Comparison of ENCODE assay signal across 16 cellular contexts in the genomic region with DNA sequence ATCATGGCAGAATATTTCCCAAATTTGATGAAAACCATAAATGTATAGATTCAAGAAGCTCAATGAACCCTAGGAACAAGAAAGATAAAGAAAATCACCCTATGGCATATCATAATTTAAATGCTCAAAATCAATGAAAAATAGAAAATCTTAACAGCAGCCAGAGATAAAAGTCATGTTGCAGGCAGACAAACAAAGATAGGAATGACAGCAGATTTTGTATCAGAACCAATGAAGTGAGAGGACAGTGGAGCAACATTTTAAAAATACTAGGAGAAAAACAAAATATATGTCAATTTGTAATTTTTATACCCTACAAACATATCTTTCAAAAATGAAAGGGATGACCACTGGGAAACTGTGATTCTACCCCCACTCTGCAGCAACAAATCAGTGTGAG.
DNase-seq lines count a peak whose midpoint lies in the region; ATAC-seq, FAIRE-seq and TF ChIP-seq lines count a peak whose summit lies in the region.
"Had no signal": no experiment of that assay in that cellular context is flagged by ENCODE, and none has a peak within 500 bp of the region (broad histone marks: within the 10 kb centered on the region; RNA-seq: fewer than 3 reads in every experiment).

No MANE protein-coding gene starts in this region.

- DNase-seq in HepG2 (ENCODE audit: low spot score) (no peak), right lobe of liver (no peak), SW480 (ENCODE audit: low spot score) (peak; percentile 10), GM12878 (ENCODE audit: low read depth, low spot score) (no peak), transverse colon (no peak)
- DNase-seq: 8988T; CD4-positive, alpha-beta memory T cell; DMS153; DMS79 treated with DMSO at 0.1 percent for 48 hours; GF-D8 had no signal

- FAIRE-seq in HepG2 (lab: Jason Lieb, UNC) (no peak), GM12878 (lab: Jason Lieb, UNC) (no peak)

- TF ChIP-seq POLR2A in HepG2 (IDR thresholded peaks at IDR 0.05; ENCODE audit: insufficient read depth in 1 of 2, low read depth in 2 of 2, low read length in 2 of 2): no peak
- TF ChIP-seq POLR2A in right lobe of liver (IDR thresholded peaks at IDR 0.05): no peak
- TF ChIP-seq POLR2A in GM12878 (IDR thresholded peaks at IDR 0.05; ENCODE audit: low read depth, low read length): no peak
- no peak for TF ChIP-seq POLR2A in gastroesophageal sphincter (IDR thresholded peaks at IDR 0.05)
- TF ChIP-seq POLR2A in transverse colon (IDR thresholded peaks at IDR 0.05): no peak

- no peaks in the 10 kb centered on the region; the same call in 1 of the 2 replicates for H3K4me1 ChIP-seq in HepG2 (ENCODE audit: insufficient read depth, low read length)
- no peaks in the 10 kb centered on the region for H3K4me1 ChIP-seq in right lobe of liver
- peaks cover 6% of the 10 kb centered on the region; the same call in 1 of the 2 replicates for H3K4me1 ChIP-seq in GM12878 (ENCODE audit: control insufficient read depth, insufficient read depth, low read length)
- H3K4me1 ChIP-seq in gastroesophageal sphincter: no peaks in the 10 kb centered on the region
- no peaks in the 10 kb centered on the region for H3K4me1 ChIP-seq in transverse colon
- H3K4me1 ChIP-seq: BLaER1, HAP-1 had no signal

- in situ Hi-C loops in HepG2 (cut with HindIII; ENCODE audit: extremely low pct_ligation_motif_present, low pct_unique_long_range_greater_than_20kb) (no loop called here), GM12878 (cut with MboI) (no loop called here), transverse colon (cut with MboI; ENCODE audit: low pct_ligation_motif_present in 1 of 4, low pct_unique_long_range_greater_than_20kb in 1 of 4, low sequenced_read_pairs in 3 of 4) (no loop called here)

- H3K9me3 ChIP-seq in HepG2 (ENCODE audit: low read length) (peaks cover 22% of the 10 kb centered on the region), right lobe of liver (peaks cover 2 to 10% (median 8%) of the 10 kb centered on the region in 4 donors), GM12878 (replicated peaks; ENCODE audit: control insufficient read depth, insufficient read depth, low read length) (peaks cover 56% of the 10 kb centered on the region), gastroesophageal sphincter (peaks cover 0 to 40% (median 4%) of the 10 kb centered on the region in 3 donors), transverse colon (peaks cover 16 to 21% of the 10 kb centered on the region in 2 donors)
- H3K9me3 ChIP-seq: HAP-1 had no signal

- H2AFZ ChIP-seq in HepG2 (ENCODE audit: low read length) (no peak overlapping the region), GM12878 (ENCODE audit: control insufficient read depth, low read depth, low read length) (no peak overlapping the region)

- TF ChIP-seq CTCF in HepG2 (CRISPR knock-in tag; IDR thresholded peaks at IDR 0.05) (no peak), right lobe of liver (IDR thresholded peaks at IDR 0.05) (no peak), GM12878 (IDR thresholded peaks at IDR 0.05 in 2 of 3, conservative IDR thresholded peaks at IDR 0.05 in 1 of 3; ENCODE audit: control insufficient read depth in 2 of 3, extremely low read depth in 1 of 3, insufficient read depth in 1 of 3, low read depth in 3 of 3, low read length in 3 of 3) (no peak), gastroesophageal sphincter (IDR thresholded peaks at IDR 0.05) (no peak), transverse colon (IDR thresholded peaks at IDR 0.05) (no peak)

- intact Hi-C loops in HepG2 (cut with micrococcal nuclease; ENCODE audit: unreplicated experiment): no loop called here
- intact Hi-C loops in right lobe of liver (cut with DNase I): loop anchor here (10.0 kb wide), 2 partner anchors 59 to 171 kb away; no protein-coding TSS in a partner anchor
- intact Hi-C loops in GM12878 (cut with micrococcal nuclease; ENCODE audit: unreplicated experiment): no loop called here
- intact Hi-C loops in transverse colon (cut with DNase I; ENCODE audit: low total_unique reads): no loop called here

- H3K36me3 ChIP-seq in HepG2 (replicated peaks in 1 of 2; ENCODE audit: control insufficient read depth in 1 of 2, insufficient read depth in 2 of 2, low read length in 2 of 2): 0 out of 5 replicates have a peak, but pooled peaks cover 0 to 1% of the 10 kb centered on the region in 2 experiments
- no peaks in the 10 kb centered on the region for H3K36me3 ChIP-seq in right lobe of liver
- no peaks in the 10 kb centered on the region; a peak in 3 of 4 replicates for H3K36me3 ChIP-seq in GM12878 (ENCODE audit: control insufficient read depth in 2 of 2, insufficient read depth in 2 of 2, low read length in 1 of 2)
- no peaks in the 10 kb centered on the region for H3K36me3 ChIP-seq in gastroesophageal sphincter
- no peaks in the 10 kb centered on the region for H3K36me3 ChIP-seq in transverse colon
- H3K36me3 ChIP-seq: BLaER1, HAP-1 had no signal

- no peak for ATAC-seq in HepG2
- ATAC-seq in right lobe of liver: no peak
- ATAC-seq in GM12878: no peak
- no peak for ATAC-seq in GM21367 (IDR thresholded peaks at IDR 0.05; ENCODE audit: unreplicated experiment)
- ATAC-seq in gastroesophageal sphincter: no peak
- ATAC-seq in esophagus mucosa: no peak

- BruUV-seq in HepG2 (replicated peaks; lab: Mats Ljungman, UMichigan): no TSS peak
- BruUV-seq in GM12878 (replicated peaks; lab: Mats Ljungman, UMichigan): no TSS peak

- H3K27me3 ChIP-seq in HepG2 (ENCODE audit: control insufficient read depth in 1 of 2, insufficient read depth in 2 of 2, low read length in 2 of 2) (no peaks in the 10 kb centered on the region), right lobe of liver (no peaks in the 10 kb centered on the region), GM12878 (replicated peaks in 1 of 2; ENCODE audit: control insufficient read depth in 2 of 2, insufficient read depth in 2 of 2, low read length in 1 of 2) (no peaks in the 10 kb centered on the region), gastroesophageal sphincter (no peaks in the 10 kb centered on the region), transverse colon (no peaks in the 10 kb centered on the region)
- H3K27me3 ChIP-seq: BLaER1 had no signal

- no peak for TF ChIP-seq EP300 in HepG2 (IDR thresholded peaks at IDR 0.05; ENCODE audit: low read depth in 2 of 2, low read length in 2 of 2)
- no peak for TF ChIP-seq EP300 in HepG2 (CRISPR knock-in tag; IDR thresholded peaks at IDR 0.05; ENCODE audit: borderline replicate concordance)
- no peak for TF ChIP-seq EP300 in GM12878 (IDR thresholded peaks at IDR 0.05; ENCODE audit: borderline replicate concordance in 1 of 2, control insufficient read depth in 1 of 2, low read depth in 2 of 2, low read length in 2 of 2)
- TF ChIP-seq EP300 in gastroesophageal sphincter (IDR thresholded peaks at IDR 0.05): no peak
- TF ChIP-seq EP300 in transverse colon (IDR thresholded peaks at IDR 0.05; ENCODE audit: low read depth): no peak

- CTCF ChIA-PET in HepG2 (lab: Yijun Ruan, JAX; ENCODE audit: low intra/inter-chr PET ratio, low total read pairs) (no interaction called here), GM12878 (lab: Yijun Ruan, JAX) (interaction anchor here (0.7 to 1.0 kb wide), 2 partner anchors 9 to 56 kb away, joined by 3 read pairs; no protein-coding TSS in a partner anchor)

- SMC1A ChIA-PET in GM12878 (lab: Charles Lee; ENCODE audit: uncharacterized antibody, unreplicated experiment): interaction anchor here (0.8 to 3.4 kb wide), 7 partner anchors 16 to 94 kb away, joined by 3 to 13 read pairs (median 4); no protein-coding TSS in a partner anchor

- H4K20me1 ChIP-seq in HepG2 (ENCODE audit: insufficient read depth, low read length) (no peaks in the 10 kb centered on the region), GM12878 (ENCODE audit: control insufficient read depth, insufficient read depth) (no peaks in the 10 kb centered on the region)
- H4K20me1 ChIP-seq: BLaER1 had no signal

- RAD21 ChIA-PET in GM12878 (lab: Charles Lee; ENCODE audit: unreplicated experiment): interaction anchor here (1.6 kb wide), 1 partner anchor 191 kb away, joined by 3 read pairs; no protein-coding TSS in a partner anchor

- no peak overlapping the region for H3K27ac ChIP-seq in HepG2 (ENCODE audit: extremely low read length, insufficient read depth, low read length)
- H3K27ac ChIP-seq in right lobe of liver: no peak overlapping the region
- no peak overlapping the region for H3K27ac ChIP-seq in GM12878 (ENCODE audit: control insufficient read depth, insufficient read depth)
- H3K27ac ChIP-seq in gastroesophageal sphincter: no peak overlapping the region
- H3K27ac ChIP-seq in transverse colon: no peak overlapping the region
- H3K27ac ChIP-seq: BLaER1, HL-60 had no signal

- H3K9ac ChIP-seq in HepG2 (ENCODE audit: insufficient read depth, low read depth, low read length) (no peak overlapping the region), GM12878 (ENCODE audit: control insufficient read depth, insufficient read depth, low read length) (no peak overlapping the region)
- H3K9ac ChIP-seq: BLaER1 had no signal

- H3K4me3 ChIP-seq in HepG2 (replicated peaks in 1 of 3; ENCODE audit: insufficient read depth in 1 of 3, low read depth in 2 of 3, low read length in 3 of 3) (no peak overlapping the region), right lobe of liver (no peak overlapping the region), GM12878 (no peak overlapping the region), gastroesophageal sphincter (no peak overlapping the region), transverse colon (no peak overlapping the region)
- H3K4me3 ChIP-seq: BLaER1, HAP-1 had no signal

- H3K79me2 ChIP-seq in HepG2 (ENCODE audit: insufficient read depth, low read length): no peaks in the 10 kb centered on the region
- peaks cover 45% of the 10 kb centered on the region for H3K79me2 ChIP-seq in GM12878 (ENCODE audit: control insufficient read depth, insufficient read depth, low read length)

- no peak for TF ChIP-seq RAD21 in HepG2 (CRISPR knock-in tag; IDR thresholded peaks at IDR 0.05)
- no peak for TF ChIP-seq RAD21 in GM12878 (IDR thresholded peaks at IDR 0.05; ENCODE audit: insufficient read depth, low read depth, low read length)

- POLR2A ChIA-PET in HepG2 (lab: Yijun Ruan, JAX): no interaction called here
- POLR2A ChIA-PET in GM12878 (lab: Charles Lee): interaction anchor here (1.0 to 2.1 kb wide), 2 partner anchors 19 to 76 kb away, joined by 3 to 7 read pairs; no protein-coding TSS in a partner anchor

- H3K4me2 ChIP-seq in HepG2 (ENCODE audit: low read depth, low read length) (no peak overlapping the region), GM12878 (ENCODE audit: control insufficient read depth, insufficient read depth) (no peak overlapping the region)
- H3K4me2 ChIP-seq: BLaER1 had no signal

TF ChIP-seq in HepG2, 621 proteins besides CTCF, POLR2A, EP300 and RAD21:
- TF ChIP-seq ZNF546 (CRISPR knock-in tag; conservative IDR thresholded peaks at IDR 0.05): no peak
- TF ChIP-seq ZNF317 (CRISPR knock-in tag; IDR thresholded peaks at IDR 0.05): peak; percentile 100
- TF ChIP-seq ZNF7 (CRISPR knock-in tag; IDR thresholded peaks at IDR 0.05): peak; percentile 45; the same call in 1 of the 2 replicates
- TF ChIP-seq ZFP1 (CRISPR knock-in tag; IDR thresholded peaks at IDR 0.05): peak; percentile 82; the same call in 1 of the 2 replicates

Comparison
In these comparisons a context has a peak if more than half of its experiments do, and no peak if none do; other contexts are left out.
1. intact Hi-C loops: an anchor here in right lobe of liver (10.0 kb wide); none called in HepG2, GM12878 and transverse colon.
2. Of the 75 proteins assayed by ChIP-seq in both HepG2 and GM12878: peak only in HepG2: none; only in GM12878: CBX5, SKIL and TCF7; in both: none; in neither: 72.